ENCODE assay signal across 11 cellular contexts in genomic region chr22:37302617-37303555, GRCh38.
DNase-seq lines count a peak whose midpoint lies in the region; ATAC-seq and TF ChIP-seq lines count a peak whose summit lies in the region.
"Had no signal": no experiment of that assay in that cellular context is flagged by ENCODE, and none has a peak within 500 bp of the region (broad histone marks: within the 10 kb centered on the region; RNA-seq: fewer than 3 reads in every experiment).

No MANE protein-coding gene starts in this region.

- H3K4me1 Mint-ChIP-seq in activated naive CD4-positive, alpha-beta T cell treated with anti-CD3 and anti-CD28 coated beads, Interleukin-2, amount 10 ng/mL, durations not matched to agents 7 days and 5 days: peaks cover 97% of the 10 kb centered on the region
- H3K4me1 Mint-ChIP-seq in central memory CD8-positive, alpha-beta T cell: peaks cover 80% of the 10 kb centered on the region
- H3K4me1 Mint-ChIP-seq in stimulated activated effector memory CD8-positive, alpha-beta T cell treated with anti-CD3 and anti-CD28 coated beads, Interleukin-12 subunit alpha, Interleukin-12 subunit beta, amount 100 ng/mL, for 72 hours: peaks cover 98% of the 10 kb centered on the region

- peak overlapping the region; percentile 96 for H3K27ac Mint-ChIP-seq in activated naive CD4-positive, alpha-beta T cell treated with anti-CD3 and anti-CD28 coated beads, Interleukin-2, amount 10 ng/mL, durations not matched to agents 7 days and 5 days
- H3K27ac Mint-ChIP-seq in central memory CD8-positive, alpha-beta T cell (ENCODE audit: low read depth): peak overlapping the region; percentile 64
- peak overlapping the region; percentile 92 for H3K27ac Mint-ChIP-seq in stimulated activated effector memory CD8-positive, alpha-beta T cell treated with anti-CD3 and anti-CD28 coated beads, Interleukin-12 subunit alpha, Interleukin-12 subunit beta, amount 100 ng/mL, for 72 hours

- H3K4me3 Mint-ChIP-seq in activated naive CD4-positive, alpha-beta T cell treated with anti-CD3 and anti-CD28 coated beads, Interleukin-2, amount 10 ng/mL, durations not matched to agents 7 days and 5 days: no peak overlapping the region
- H3K4me3 Mint-ChIP-seq in central memory CD8-positive, alpha-beta T cell: no peak overlapping the region
- peak overlapping the region; percentile 69 for H3K4me3 Mint-ChIP-seq in stimulated activated effector memory CD8-positive, alpha-beta T cell treated with anti-CD3 and anti-CD28 coated beads, Interleukin-12 subunit alpha, Interleukin-12 subunit beta, amount 100 ng/mL, for 72 hours

- CTCF ChIA-PET in activated naive CD4-positive, alpha-beta T cell treated with anti-CD3 and anti-CD28 coated beads, Interleukin-2, amount 10 ng/mL, durations not matched to agents 7 days and 5 days (lab: Charles Lee): no interaction called here

- H3K36me3 ChIP-seq in RWPE2 (ENCODE audit: low read depth): no peaks in the 10 kb centered on the region

- no peak for TF ChIP-seq CTCF in RWPE2 (IDR thresholded peaks at IDR 0.05; ENCODE audit: poor library complexity, severe bottlenecking)

- H3K36me3 Mint-ChIP-seq in activated naive CD4-positive, alpha-beta T cell treated with anti-CD3 and anti-CD28 coated beads, Interleukin-2, amount 10 ng/mL, durations not matched to agents 7 days and 5 days: peaks cover 80% of the 10 kb centered on the region
- peaks cover 43% of the 10 kb centered on the region for H3K36me3 Mint-ChIP-seq in central memory CD8-positive, alpha-beta T cell (ENCODE audit: insufficient read depth)
- peaks cover 100% of the 10 kb centered on the region for H3K36me3 Mint-ChIP-seq in stimulated activated effector memory CD8-positive, alpha-beta T cell treated with anti-CD3 and anti-CD28 coated beads, Interleukin-12 subunit alpha, Interleukin-12 subunit beta, amount 100 ng/mL, for 72 hours

- H3K4me1 ChIP-seq in RWPE2 (ENCODE audit: insufficient read depth, poor library complexity, severe bottlenecking): peaks cover 28% of the 10 kb centered on the region

- H3K9me3 Mint-ChIP-seq in activated naive CD4-positive, alpha-beta T cell treated with anti-CD3 and anti-CD28 coated beads, Interleukin-2, amount 10 ng/mL, durations not matched to agents 7 days and 5 days: no peaks in the 10 kb centered on the region
- H3K9me3 Mint-ChIP-seq in central memory CD8-positive, alpha-beta T cell: no peaks in the 10 kb centered on the region
- H3K9me3 Mint-ChIP-seq in stimulated activated effector memory CD8-positive, alpha-beta T cell treated with anti-CD3 and anti-CD28 coated beads, Interleukin-12 subunit alpha, Interleukin-12 subunit beta, amount 100 ng/mL, for 72 hours: no peaks in the 10 kb centered on the region
- H3K9me3 Mint-ChIP-seq: activated T-cell treated with anti-CD3 and anti-CD28 coated beads, Interleukin-2, amount 50 U/mL, for 4 hours had no signal

- H3K27ac ChIP-seq in RWPE2 (ENCODE audit: poor library complexity, severe bottlenecking): peak overlapping the region; percentile 98
- H3K27ac ChIP-seq: VCaP had no signal

- H3K27me3 Mint-ChIP-seq in activated naive CD4-positive, alpha-beta T cell treated with anti-CD3 and anti-CD28 coated beads, Interleukin-2, amount 10 ng/mL, durations not matched to agents 7 days and 5 days: no peaks in the 10 kb centered on the region
- no peaks in the 10 kb centered on the region for H3K27me3 Mint-ChIP-seq in central memory CD8-positive, alpha-beta T cell

- H3K27me3 ChIP-seq in RWPE2 (ENCODE audit: insufficient read depth, poor library complexity, severe bottlenecking): no peaks in the 10 kb centered on the region

- ATAC-seq in RWPE2 (ENCODE audit: low read depth) (no peak), GM21447 (IDR thresholded peaks at IDR 0.05; ENCODE audit: unreplicated experiment) (no peak), GM21526 (IDR thresholded peaks at IDR 0.05; ENCODE audit: low FRiP score, unreplicated experiment) (no peak)
- ATAC-seq in central memory CD8-positive, alpha-beta T cell (replicated peaks; ENCODE audit: extremely low read depth, poor library complexity, severe bottlenecking): no peak
- ATAC-seq in stimulated activated effector memory CD8-positive, alpha-beta T cell treated with anti-CD3 and anti-CD28 coated beads, Interleukin-12 subunit alpha, Interleukin-12 subunit beta, amount 100 ng/mL, for 72 hours: no peak

- no peaks in the 10 kb centered on the region for H3K9me3 ChIP-seq in RWPE2 (ENCODE audit: severe bottlenecking)

- H3K4me3 ChIP-seq in RWPE2 (ENCODE audit: severe bottlenecking): no peak overlapping the region

- no peak for DNase-seq in activated naive CD4-positive, alpha-beta T cell treated with anti-CD3 and anti-CD28 coated beads, Interleukin-2, amount 10 ng/mL, durations not matched to agents 7 days and 5 days
- DNase-seq in activated naive CD4-positive, alpha-beta T cell treated with anti-CD3 and anti-CD28 coated beads, Interleukin-2, amount 50 U/mL, for 16 hours: no peak
- DNase-seq in RWPE2 (ENCODE audit: low spot score): no peak
- no peak for DNase-seq in central memory CD8-positive, alpha-beta T cell (ENCODE audit: low spot score in 2 of 2)
- DNase-seq in stimulated activated effector memory CD8-positive, alpha-beta T cell treated with anti-CD3 and anti-CD28 coated beads, Interleukin-12 subunit alpha, Interleukin-12 subunit beta, amount 100 ng/mL, for 72 hours (ENCODE audit: low spot score in 2 of 2): no peak
- DNase-seq in NCI-H2196 treated with DMSO at 0.1 percent for 48 hours (lab: John Stamatoyannopoulos, UW; ENCODE audit: unreplicated experiment): no peak
- DNase-seq: NCI-H2029 treated with DMSO at 0.1 percent for 48 hours had no signal
